21 cellular contexts compared by ENCODE assay signal in genomic region chr2:76169985-76170384, GRCh38.
A peak's percentile ranks its signal among the peaks of the same experiment; 100 is the strongest.
DNase-seq lines count a peak whose midpoint lies in the region; ATAC-seq, FAIRE-seq and TF ChIP-seq lines count a peak whose summit lies in the region.
"Had no signal": no experiment of that assay in that cellular context is flagged by ENCODE, and none has a peak within 500 bp of the region (broad histone marks: within the 10 kb centered on the region; RNA-seq: fewer than 3 reads in every experiment).

No MANE protein-coding gene starts in this region.

- H3K4me3 ChIP-seq in K562 (no peak overlapping the region), neural cell (ENCODE audit: low read length) (no peak overlapping the region)
- H3K4me3 ChIP-seq: BLaER1 had no signal

- no peaks in the 10 kb centered on the region for H3K9me2 ChIP-seq in neural cell (ENCODE audit: insufficient read depth, low read length)

- 4% methylated on average over 1 of the region's 1 CpG for WGBS in K562 (ENCODE audit: insufficient coverage, low coverage, missing lambda C conversion rate)

- peak overlapping the region; percentile 8; the same call in 1 of the 2 replicates for H3K4me2 ChIP-seq in K562 (ENCODE audit: insufficient read depth, low read length)
- H3K4me2 ChIP-seq in neural cell (ENCODE audit: low read length), result no peak overlapping the region
- H3K4me2 ChIP-seq: BLaER1 had no signal

- H3K36me3 ChIP-seq in K562 (ENCODE audit: control insufficient read depth, insufficient read depth, low read length) (no peaks in the 10 kb centered on the region), neural cell (ENCODE audit: insufficient read depth, low read length) (no peaks in the 10 kb centered on the region)
- H3K36me3 ChIP-seq: BE2C, BLaER1 had no signal

- H3K27ac ChIP-seq in angular gyrus (ENCODE audit: low read depth, low read length) (peak overlapping the region; percentile 82), K562 (ENCODE audit: extremely low read depth, low read depth, low read length) (0 out of 3 replicates have a peak overlapping the region, but pooled peaks have one; percentile 22), neural cell (ENCODE audit: low read length) (peak overlapping the region; percentile 49)
- H3K27ac ChIP-seq: BLaER1 had no signal

- H4K20me1 ChIP-seq in K562 (replicated peaks; ENCODE audit: control insufficient read depth, insufficient read depth, low read length) (no peaks in the 10 kb centered on the region), neural cell (ENCODE audit: insufficient read depth) (no peaks in the 10 kb centered on the region)
- H4K20me1 ChIP-seq: BLaER1 had no signal

- DNase-seq in K562 (ENCODE audit: extremely low read depth in 1 of 4, low spot score in 3 of 4), result peak in 1 of 4 experiments; percentile 31
- no peak for DNase-seq in COLO829 (ENCODE audit: low spot score)
- no peak for DNase-seq in amniotic stem cell (lab: John Stamatoyannopoulos, UW)
- DNase-seq: 8988T; ACHN; BE2C; C1 segment of cervical spinal cord; Caco-2; Calu3; CD4-positive, alpha-beta memory T cell; CD4-positive, CD25-positive, alpha-beta regulatory T cell; CD8-positive, alpha-beta memory T cell; DMS79 treated with DMSO at 0.1 percent for 48 hours; GF-D8 had no signal

- TF ChIP-seq EP300 in K562 (IDR thresholded peaks at IDR 0.05; ENCODE audit: low read length) (no peak), neural cell (conservative IDR thresholded peaks at IDR 0.05; ENCODE audit: poor library complexity, severe bottlenecking) (no peak)

- H3K9me3 ChIP-seq in K562 (replicated peaks; ENCODE audit: control insufficient read depth, insufficient read depth, low read depth, low read length) (no peaks in the 10 kb centered on the region), neural cell (ENCODE audit: low read length) (no peaks in the 10 kb centered on the region)
- H3K9me3 ChIP-seq: BE2C had no signal

- H2AFZ ChIP-seq in K562 (ENCODE audit: low read depth, low read length) (no peak overlapping the region), neural cell (ENCODE audit: low read depth, low read length) (no peak overlapping the region)

- ATAC-seq in K562, result peak; percentile 68

- in situ Hi-C loops in K562 (cut with MboI), result no loop called here

- BruUV-seq in K562 (replicated peaks; lab: Mats Ljungman, UMichigan), result no TSS peak

- POLR2A ChIA-PET in K562 (lab: Yijun Ruan, JAX), result no interaction called here

- intact Hi-C loops in K562 (cut with micrococcal nuclease), result no loop called here

- no peak for FAIRE-seq in K562 (lab: Jason Lieb, UNC)
- FAIRE-seq: A204.1, G401.6, GM12891, GM19239 had no signal

- H3K9ac ChIP-seq in K562 (ENCODE audit: insufficient read depth in 1 of 2, low read depth in 2 of 2, low read length in 2 of 2) (no peak overlapping the region), neural cell (ENCODE audit: low read length) (no peak overlapping the region)
- H3K9ac ChIP-seq: BLaER1 had no signal

- no peaks in the 10 kb centered on the region for H3K79me2 ChIP-seq in K562 (ENCODE audit: control insufficient read depth, insufficient read depth, low read length)
- no peaks in the 10 kb centered on the region for H3K79me2 ChIP-seq in neural cell (replicated peaks; ENCODE audit: insufficient read depth, low read length)

- TF ChIP-seq POLR2A in K562 (conservative IDR thresholded peaks at IDR 0.05), result no peak

- H3K27me3 ChIP-seq in K562 (ENCODE audit: control insufficient read depth in 2 of 2, insufficient read depth in 2 of 2, low read length in 2 of 2), result no peaks in the 10 kb centered on the region
- no peaks in the 10 kb centered on the region for H3K27me3 ChIP-seq in neural cell (ENCODE audit: insufficient read depth, low read depth, low read length)
- H3K27me3 ChIP-seq: BE2C, BLaER1 had no signal

- H3K9me1 ChIP-seq in K562 (ENCODE audit: control insufficient read depth, insufficient read depth, low read length), result no peaks in the 10 kb centered on the region

- H3F3A ChIP-seq in neural cell (ENCODE audit: insufficient read depth, low read length, poor library complexity, severe bottlenecking), result no peaks in the 10 kb centered on the region

- CTCF ChIA-PET in K562 (lab: Yijun Ruan, JAX; ENCODE audit: low intra/inter-chr PET ratio), result no interaction called here

- TF ChIP-seq RAD21 in K562 (CRISPR knock-in tag; conservative IDR thresholded peaks at IDR 0.05 in 1 of 2, IDR thresholded peaks at IDR 0.05 in 1 of 2) (no peak), neural cell (conservative IDR thresholded peaks at IDR 0.05) (no peak)

- TF ChIP-seq CTCF in K562 (IDR thresholded peaks at IDR 0.05 in 2 of 3, conservative IDR thresholded peaks at IDR 0.05 in 1 of 3; ENCODE audit: insufficient read depth in 2 of 3, low read depth in 1 of 3, low read length in 3 of 3) (no peak), neural cell (IDR thresholded peaks at IDR 0.05; ENCODE audit: poor library complexity, severe bottlenecking) (no peak)

- H3K4me1 ChIP-seq in K562 (replicated peaks in 1 of 2; ENCODE audit: control insufficient read depth in 2 of 2, insufficient read depth in 2 of 2, low read length in 2 of 2), result peaks cover 0 to 2% of the 10 kb centered on the region in 2 experiments; a peak in 2 of 5 replicates
- H3K4me1 ChIP-seq: BE2C, BLaER1 had no signal

TF ChIP-seq in K562, 482 proteins besides CTCF, POLR2A, EP300 and RAD21:
- TF ChIP-seq TCF3 (CRISPR knock-in tag; IDR thresholded peaks at IDR 0.05) (peak; percentile 56), MTA2 (IDR thresholded peaks at IDR 0.05; ENCODE audit: low read depth) (0 out of 2 replicates have a peak, but pooled peaks have one; percentile 17), CBFA2T3 (IDR thresholded peaks at IDR 0.05) (peak; percentile 48; the same call in 1 of the 2 replicates), ARID1B (IDR thresholded peaks at IDR 0.05) (peak; percentile 69), IRF9 (tag; IDR thresholded peaks at IDR 0.05) (no peak), TAL1 (IDR thresholded peaks at IDR 0.05) (peak; percentile 60; the same call in 1 of the 2 replicates), MEIS2 (IDR thresholded peaks at IDR 0.05; ENCODE audit: partially characterized antibody) (peak; percentile 65), C11orf30 (IDR thresholded peaks at IDR 0.05; ENCODE audit: low read depth) (no peak), TEAD4 (IDR thresholded peaks at IDR 0.05; ENCODE audit: low read length) (peak; percentile 53), TEAD4 (CRISPR knock-in tag; IDR thresholded peaks at IDR 0.05; ENCODE audit: borderline replicate concordance) (no peak)
TF ChIP-seq in K562: peak in this region for 7.

TF ChIP-seq in neural cell, 6 proteins besides CTCF, POLR2A, EP300 and RAD21:
- TF ChIP-seq EZH2 (IDR thresholded peaks at IDR 0.05; ENCODE audit: borderline replicate concordance, insufficient read depth, low read length, poor library complexity, severe bottlenecking), result no peak
- no peak for TF ChIP-seq SMC3 (conservative IDR thresholded peaks at IDR 0.05; ENCODE audit: poor library complexity)
- no peak for TF ChIP-seq MXI1 (conservative IDR thresholded peaks at IDR 0.05; ENCODE audit: poor library complexity, severe bottlenecking)
- TF ChIP-seq, protein P1, sequence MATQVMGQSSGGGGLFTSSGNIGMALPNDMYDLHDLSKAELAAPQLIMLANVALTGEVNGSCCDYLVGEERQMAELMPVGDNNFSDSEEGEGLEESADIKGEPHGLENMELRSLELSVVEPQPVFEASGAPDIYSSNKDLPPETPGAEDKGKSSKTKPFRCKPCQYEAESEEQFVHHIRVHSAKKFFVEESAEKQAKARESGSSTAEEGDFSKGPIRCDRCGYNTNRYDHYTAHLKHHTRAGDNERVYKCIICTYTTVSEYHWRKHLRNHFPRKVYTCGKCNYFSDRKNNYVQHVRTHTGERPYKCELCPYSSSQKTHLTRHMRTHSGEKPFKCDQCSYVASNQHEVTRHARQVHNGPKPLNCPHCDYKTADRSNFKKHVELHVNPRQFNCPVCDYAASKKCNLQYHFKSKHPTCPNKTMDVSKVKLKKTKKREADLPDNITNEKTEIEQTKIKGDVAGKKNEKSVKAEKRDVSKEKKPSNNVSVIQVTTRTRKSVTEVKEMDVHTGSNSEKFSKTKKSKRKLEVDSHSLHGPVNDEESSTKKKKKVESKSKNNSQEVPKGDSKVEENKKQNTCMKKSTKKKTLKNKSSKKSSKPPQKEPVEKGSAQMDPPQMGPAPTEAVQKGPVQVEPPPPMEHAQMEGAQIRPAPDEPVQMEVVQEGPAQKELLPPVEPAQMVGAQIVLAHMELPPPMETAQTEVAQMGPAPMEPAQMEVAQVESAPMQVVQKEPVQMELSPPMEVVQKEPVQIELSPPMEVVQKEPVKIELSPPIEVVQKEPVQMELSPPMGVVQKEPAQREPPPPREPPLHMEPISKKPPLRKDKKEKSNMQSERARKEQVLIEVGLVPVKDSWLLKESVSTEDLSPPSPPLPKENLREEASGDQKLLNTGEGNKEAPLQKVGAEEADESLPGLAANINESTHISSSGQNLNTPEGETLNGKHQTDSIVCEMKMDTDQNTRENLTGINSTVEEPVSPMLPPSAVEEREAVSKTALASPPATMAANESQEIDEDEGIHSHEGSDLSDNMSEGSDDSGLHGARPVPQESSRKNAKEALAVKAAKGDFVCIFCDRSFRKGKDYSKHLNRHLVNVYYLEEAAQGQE (IDR thresholded peaks at IDR 0.05; ENCODE audit: borderline replicate concordance), result no peak
- no peak for TF ChIP-seq POLR2AphosphoS5 (IDR thresholded peaks at IDR 0.05)
- TF ChIP-seq TAF1 (IDR thresholded peaks at IDR 0.05; ENCODE audit: low read depth), result no peak

Comparison
In these comparisons a context has a peak if more than half of its experiments do, and no peak if none do; other contexts are left out.
1. H3K27ac ChIP-seq: peak in every context shown above with its lines; median percentile 82 in angular gyrus; 49 in neural cell; 22 in K562.